20 cellular contexts compared by ENCODE assay signal in genomic region chr7:34317039-34317438, GRCh38.
DNase-seq lines count a peak whose midpoint lies in the region; ATAC-seq, FAIRE-seq and TF ChIP-seq lines count a peak whose summit lies in the region.
"Had no signal": no experiment of that assay in that cellular context is flagged by ENCODE, and none has a peak within 500 bp of the region (broad histone marks: within the 10 kb centered on the region; RNA-seq: fewer than 3 reads in every experiment).

No MANE protein-coding gene starts in this region.

- H3K4me1 ChIP-seq in A549: peaks cover 15% of the 10 kb centered on the region
- peaks cover 11% of the 10 kb centered on the region for H3K4me1 ChIP-seq in IMR-90 (ENCODE audit: control insufficient read depth, insufficient read depth, low read length)
- peaks cover 0 to 11% (median 6%) of the 10 kb centered on the region in 4 donors for H3K4me1 ChIP-seq in esophagus muscularis mucosa
- no peaks in the 10 kb centered on the region for H3K4me1 ChIP-seq in mucosa of descending colon (ENCODE audit: low read depth)

- H4K91ac ChIP-seq in IMR-90 (ENCODE audit: insufficient read depth, low read depth, low read length): no peak overlapping the region

- no peak overlapping the region for H2BK20ac ChIP-seq in IMR-90 (ENCODE audit: low read depth, low read length)

- TF ChIP-seq CTCF in A549 (IDR thresholded peaks at IDR 0.05) (no peak), IMR-90 (conservative IDR thresholded peaks at IDR 0.05; ENCODE audit: low read depth, low read length) (no peak), esophagus muscularis mucosa (IDR thresholded peaks at IDR 0.05) (no peak), mucosa of descending colon (IDR thresholded peaks at IDR 0.05) (no peak), HFFc6 (IDR thresholded peaks at IDR 0.05) (no peak)

- H2AK9ac ChIP-seq in IMR-90 (replicated peaks; ENCODE audit: low read depth, low read length, poor library complexity): no peak overlapping the region

- FAIRE-seq in A549 (lab: Jason Lieb, UNC): no peak
- FAIRE-seq: GM12891, GM18507 had no signal

- POLR2A ChIA-PET in A549 (lab: Yijun Ruan, JAX) (no interaction called here), IMR-90 (lab: Charles Lee; ENCODE audit: unreplicated experiment) (no interaction called here)

- H3K9me3 Mint-ChIP-seq in HFFc6: peaks cover 11% of the 10 kb centered on the region

- ATAC-seq in A549 (no peak), IMR-90 (ENCODE audit: low read depth) (no peak), mucosa of descending colon (peak; percentile 80), HG03139 (IDR thresholded peaks at IDR 0.05; ENCODE audit: unreplicated experiment) (no peak)
- ATAC-seq: GM23338, HCT116 had no signal

- H3K27me3 ChIP-seq in IMR-90 (ENCODE audit: control insufficient read depth, insufficient read depth, low read length) (no peaks in the 10 kb centered on the region), esophagus muscularis mucosa (no peaks in the 10 kb centered on the region), MG63 (no peaks in the 10 kb centered on the region)

- H3K14ac ChIP-seq in IMR-90 (replicated peaks; ENCODE audit: low read depth, low read length): no peak overlapping the region

- no peaks in the 10 kb centered on the region for H3K79me1 ChIP-seq in IMR-90 (ENCODE audit: low read depth in 1 of 2, low read length in 2 of 2)

- H3K27me3 Mint-ChIP-seq in HFFc6 (ENCODE audit: insufficient read depth): no peaks in the 10 kb centered on the region

- 0 out of 2 replicates have a peak, but pooled peaks cover 3% of the 10 kb centered on the region for H3K9me1 ChIP-seq in IMR-90 (ENCODE audit: insufficient read depth, low read length)

- no peak overlapping the region for H3K23ac ChIP-seq in IMR-90 (ENCODE audit: low read depth, low read length)

- H3K4me1 Mint-ChIP-seq in HFFc6 (ENCODE audit: low read depth): peaks cover 54% of the 10 kb centered on the region

- WGBS in A549 (ENCODE audit: missing lambda C conversion rate): 100% methylated on average over 1 of the region's 1 CpG
- WGBS in IMR-90 (ENCODE audit: extremely low coverage in 2 of 2, insufficient read length in 1 of 2), 2 experiments: no CpG with 5 or more reads among the region's 1 CpG
- WGBS in esophagus muscularis mucosa: 70% methylated on average over 1 of the region's 1 CpG

- H3K36me3 ChIP-seq in IMR-90 (ENCODE audit: control insufficient read depth, insufficient read depth, low read length): no peaks in the 10 kb centered on the region
- no peaks in the 10 kb centered on the region for H3K36me3 ChIP-seq in esophagus muscularis mucosa
- H3K36me3 ChIP-seq in mucosa of descending colon (ENCODE audit: low read depth): no peaks in the 10 kb centered on the region
- H3K36me3 ChIP-seq in MG63: no peaks in the 10 kb centered on the region

- CTCF ChIA-PET in A549 (lab: Yijun Ruan, JAX): no interaction called here
- CTCF ChIA-PET in IMR-90 (lab: Yijun Ruan, JAX): no interaction called here

- H3K9me3 ChIP-seq in A549: peaks cover 9% of the 10 kb centered on the region
- H3K9me3 ChIP-seq in IMR-90 (ENCODE audit: control insufficient read depth, insufficient read depth, low read length): no peaks in the 10 kb centered on the region
- H3K9me3 ChIP-seq in esophagus muscularis mucosa: peaks cover 0 to 13% (median 4%) of the 10 kb centered on the region in 4 donors
- H3K9me3 ChIP-seq in mucosa of descending colon: peaks cover 7% of the 10 kb centered on the region
- H3K9me3 ChIP-seq in MG63: peaks cover 2% of the 10 kb centered on the region; the same call in 1 of the 2 replicates

- no peak overlapping the region for H3K9ac ChIP-seq in IMR-90 (ENCODE audit: low read depth, low read length)

- H2AFZ ChIP-seq in IMR-90 (replicated peaks; ENCODE audit: low read length, poor library complexity): no peak overlapping the region
- H2AFZ ChIP-seq: GM23338 had no signal

- TF ChIP-seq RAD21 in A549 (conservative IDR thresholded peaks at IDR 0.05 in 1 of 2, IDR thresholded peaks at IDR 0.05 in 1 of 2) (no peak), IMR-90 (IDR thresholded peaks at IDR 0.05; ENCODE audit: low read length) (no peak)

- peaks cover 11% of the 10 kb centered on the region for H3K36me3 Mint-ChIP-seq in HFFc6 (ENCODE audit: low read depth)
- H3K36me3 Mint-ChIP-seq: CD4-positive, alpha-beta memory T cell had no signal

- no peak overlapping the region for H3K4me3 ChIP-seq in A549
- H3K4me3 ChIP-seq in IMR-90 (ENCODE audit: insufficient read depth, low read depth, low read length): no peak overlapping the region
- H3K4me3 ChIP-seq in esophagus muscularis mucosa: no peak overlapping the region
- H3K4me3 ChIP-seq in mucosa of descending colon: no peak overlapping the region
- no peak overlapping the region for H3K4me3 ChIP-seq in MG63
- H3K4me3 ChIP-seq: GM23338 had no signal

- TF ChIP-seq POLR2A in A549 (IDR thresholded peaks at IDR 0.05; ENCODE audit: low read length) (no peak), IMR-90 (IDR thresholded peaks at IDR 0.05; ENCODE audit: low read depth, low read length) (no peak), esophagus muscularis mucosa (IDR thresholded peaks at IDR 0.05; ENCODE audit: low read depth) (no peak)

- DNase-seq in A549 (ENCODE audit: low read depth in 1 of 2, low spot score in 1 of 2) (no peak), IMR-90 (no peak), esophagus muscularis mucosa (ENCODE audit: extremely low spot score) (peak; percentile 55), mucosa of descending colon (peak in 1 of 3 donors; percentile 34), HFFc6 (no peak), MG63 (no peak)
- DNase-seq: 8988T; C1 segment of cervical spinal cord; Calu3; CD4-positive, alpha-beta memory T cell; COR-L47; DMS53; DMS79 treated with DMSO at 0.1 percent for 48 hours; GF-D8; H9 had no signal

- TF ChIP-seq EP300 in A549 (IDR thresholded peaks at IDR 0.05) (no peak), esophagus muscularis mucosa (IDR thresholded peaks at IDR 0.05) (no peak)

- no peak overlapping the region for H2BK15ac ChIP-seq in IMR-90 (ENCODE audit: low read depth, low read length)

- H3K27ac ChIP-seq in A549 (no peak overlapping the region), IMR-90 (ENCODE audit: insufficient read depth, low read length) (no peak overlapping the region), esophagus muscularis mucosa (replicated peaks in 1 of 4) (no peak overlapping the region)

- H3K4me2 ChIP-seq in A549 (no peak overlapping the region), IMR-90 (ENCODE audit: low read depth, low read length) (no peak overlapping the region)
- H3K4me2 ChIP-seq: GM23338 had no signal

- dilution Hi-C loops in IMR-90 (cut with HindIII; ENCODE audit: low sequenced_read_pairs, unreplicated experiment): no loop called here

- H2BK120ac ChIP-seq in IMR-90 (ENCODE audit: low read depth, low read length): no peak overlapping the region

- intact Hi-C loops in IMR-90 (cut with micrococcal nuclease): loop anchor here (10.0 kb wide), 1 partner anchor 718 kb away; the partner anchor contains the start of gene DPY19L1
- intact Hi-C loops in esophagus muscularis mucosa (cut with DNase I): no loop called here
- intact Hi-C loops in mucosa of descending colon (cut with DNase I, micrococcal nuclease): no loop called here

- no peak overlapping the region for H2BK5ac ChIP-seq in IMR-90 (ENCODE audit: low read depth, low read length, poor library complexity, severe bottlenecking)

- BruUV-seq in IMR-90 (replicated peaks; lab: Mats Ljungman, UMichigan): no TSS peak

- no peak overlapping the region for H3K4me3 Mint-ChIP-seq in HFFc6
- H3K4me3 Mint-ChIP-seq: CD4-positive, alpha-beta memory T cell; GM23338; H9 had no signal

- H3K4ac ChIP-seq in IMR-90 (ENCODE audit: low read depth, low read length): no peak overlapping the region

- H4K5ac ChIP-seq in IMR-90 (ENCODE audit: low read depth, low read length): no peak overlapping the region

- H3K18ac ChIP-seq in IMR-90 (ENCODE audit: low read depth, low read length): no peak overlapping the region

- no peak overlapping the region for H4K8ac ChIP-seq in IMR-90 (ENCODE audit: low read depth in 2 of 2, low read length in 2 of 2)

- no peak overlapping the region for H3K27ac Mint-ChIP-seq in HFFc6
- H3K27ac Mint-ChIP-seq: CD4-positive, alpha-beta memory T cell; GM23338; H9 had no signal

- no peak overlapping the region for H2AK5ac ChIP-seq in IMR-90 (ENCODE audit: low read depth, low read length)

- in situ Hi-C loops in IMR-90 (cut with MboI; ENCODE audit: low sequenced_read_pairs): loop anchor here (10.0 kb wide), 1 partner anchor 182 kb away; no protein-coding TSS in a partner anchor

- H3K56ac ChIP-seq in IMR-90 (ENCODE audit: extremely low read depth, insufficient read depth, low read length): no peak overlapping the region

- H4K20me1 ChIP-seq in IMR-90 (ENCODE audit: insufficient read depth, low read length): no peaks in the 10 kb centered on the region

TF ChIP-seq in A549, 52 proteins besides CTCF, POLR2A, EP300 and RAD21:
- no peak for TF ChIP-seq SREBF2 (IDR thresholded peaks at IDR 0.05)
- peak; percentile 86 for TF ChIP-seq MAFK (IDR thresholded peaks at IDR 0.05; ENCODE audit: partially characterized antibody)

TF ChIP-seq in IMR-90, 13 proteins besides CTCF, POLR2A, EP300 and RAD21:
- peak; percentile 87 for TF ChIP-seq MAFK (IDR thresholded peaks at IDR 0.05; ENCODE audit: low read depth, low read length)
- TF ChIP-seq MAZ (IDR thresholded peaks at IDR 0.05; ENCODE audit: borderline replicate concordance, low read depth, low read length): no peak
- TF ChIP-seq NFE2L2 (IDR thresholded peaks at IDR 0.05; ENCODE audit: low read depth, low read length): no peak
- no peak for TF ChIP-seq BHLHE40 (IDR thresholded peaks at IDR 0.05; ENCODE audit: low read depth, low read length)
- TF ChIP-seq MXI1 (IDR thresholded peaks at IDR 0.05; ENCODE audit: borderline replicate concordance, low read depth, low read length): no peak
- TF ChIP-seq USF2 (IDR thresholded peaks at IDR 0.05; ENCODE audit: low read depth, low read length): no peak
- TF ChIP-seq FOS (IDR thresholded peaks at IDR 0.05; ENCODE audit: low read depth, low read length): no peak
- no peak for TF ChIP-seq RFX5 (IDR thresholded peaks at IDR 0.05; ENCODE audit: low read depth, low read length)
- no peak for TF ChIP-seq RCOR1 (IDR thresholded peaks at IDR 0.05; ENCODE audit: insufficient replicate concordance, low read length)
